21 cellular contexts compared by ENCODE assay signal in genomic region chr6:11273406-11274065, GRCh38. TPM values are rescaled to one million over a fixed set of nuclear protein-coding genes. Genes with fewer than 3 reads are reported as not detected.
DNase-seq lines count a peak whose midpoint lies in the region; ATAC-seq and TF ChIP-seq lines count a peak whose summit lies in the region.
"Had no signal": no experiment of that assay in that cellular context is flagged by ENCODE, and none has a peak within 500 bp of the region (broad histone marks: within the 10 kb centered on the region; RNA-seq: fewer than 3 reads in every experiment).

No MANE protein-coding gene starts in this region.

- ATAC-seq in IMR-90 (ENCODE audit: low read depth) (no peak), upper lobe of right lung (no peak), GM21723 (IDR thresholded peaks at IDR 0.05; ENCODE audit: unreplicated experiment) (no peak)
- ATAC-seq: activated T-cell treated with anti-CD3 and anti-CD28 coated beads, Interleukin-2, amount 50 U/mL, for 72 hours had no signal

- POLR2A ChIA-PET in IMR-90 (lab: Charles Lee; ENCODE audit: unreplicated experiment): no interaction called here

- DNase-seq in IMR-90 (no peak), upper lobe of right lung (no peak), ureter (ENCODE audit: low spot score) (no peak)
- no peak for DNase-seq in activated T-helper 2 cell treated with anti-CD3 and anti-CD28 coated beads, Interferon-gamma antibody, Interleukin-2, Interleukin-4, amounts not matched to agents 10 μg/mL and 5 μg/mL and 100 μg/mL, durations not matched to agents 14 hours and 24 hours and 36 hours (ENCODE audit: low spot score)
- DNase-seq: activated CD4-positive, CD25-positive, alpha-beta regulatory T cell; activated naive CD4-positive, alpha-beta T cell treated with Interleukin-2 at 50 U/mL for 16 hours; activated T-cell treated with anti-CD3 and anti-CD28 coated beads, Interleukin-2, amount 50 U/mL, for 72 hours; esophagus squamous epithelium; foreskin melanocyte; heart right ventricle; kidney; NCI-H1092; NCI-H1694 treated with DMSO at 0.1 percent for 48 hours; NCI-H510A treated with DMSO at 0.1 percent for 48 hours; stimulated activated naive CD4-positive, alpha-beta T cell treated with Interleukin-2 at 50 U/mL for 16 hours had no signal

- no peak overlapping the region for H3K9ac ChIP-seq in IMR-90 (ENCODE audit: low read depth, low read length)
- H3K9ac ChIP-seq in duodenal mucosa (ENCODE audit: low read depth in 1 of 2, low read length in 2 of 2): peak overlapping the region in 1 of 2 donors; percentile 15
- H3K9ac ChIP-seq: BLaER1 had no signal

- no peak overlapping the region for H3K4me3 Mint-ChIP-seq in nephron
- H3K4me3 Mint-ChIP-seq in activated T-helper 2 cell treated with anti-CD3 and anti-CD28 coated beads, Interferon-gamma antibody, Interleukin-2, Interleukin-4, amounts not matched to agents 10 μg/mL and 5 μg/mL and 100 μg/mL, durations not matched to agents 14 hours and 24 hours and 36 hours (ENCODE audit: low read depth): no peak overlapping the region
- H3K4me3 Mint-ChIP-seq: activated T-cell treated with anti-CD3 and anti-CD28 coated beads, Interleukin-2, amount 50 U/mL, for 72 hours; T-helper 1 cell treated with Interleukin-12 subunit alpha and Interleukin-12 subunit beta and Interleukin-4 antibody, amounts not matched to agents 30 μg/mL and 1 μg/mL, for 36 hours had no signal

- peak overlapping the region; percentile 28; the same call in 1 of the 3 replicates for H2BK15ac ChIP-seq in IMR-90 (ENCODE audit: low read depth, low read length)

- in situ Hi-C loops in IMR-90 (cut with MboI; ENCODE audit: low sequenced_read_pairs): no loop called here

- peak overlapping the region; percentile 74 for H2AK5ac ChIP-seq in IMR-90 (ENCODE audit: low read depth, low read length)

- no peak overlapping the region for H3K23ac ChIP-seq in IMR-90 (ENCODE audit: low read depth, low read length)

- TF ChIP-seq CTCF in IMR-90 (conservative IDR thresholded peaks at IDR 0.05; ENCODE audit: low read depth, low read length): no peak
- no peak for TF ChIP-seq CTCF in nephron (IDR thresholded peaks at IDR 0.05; ENCODE audit: unreplicated experiment in 3 of 3)
- TF ChIP-seq CTCF in upper lobe of right lung (IDR thresholded peaks at IDR 0.05): no peak

- no peaks in the 10 kb centered on the region; a peak in 1 of 4 replicates for H3K79me1 ChIP-seq in IMR-90 (ENCODE audit: low read depth in 1 of 2, low read length in 2 of 2)

- TF ChIP-seq RAD21 in IMR-90 (IDR thresholded peaks at IDR 0.05; ENCODE audit: low read length): no peak

- peak overlapping the region; percentile 75; the same call in 1 of the 2 replicates for H2BK120ac ChIP-seq in IMR-90 (ENCODE audit: low read depth, low read length)

- BruUV-seq in IMR-90 (replicated peaks; lab: Mats Ljungman, UMichigan): no TSS peak

- no peak overlapping the region for H3K4me2 ChIP-seq in IMR-90 (ENCODE audit: low read depth, low read length)
- H3K4me2 ChIP-seq: BLaER1 had no signal

- H4K20me1 ChIP-seq in IMR-90 (ENCODE audit: insufficient read depth, low read length): no peaks in the 10 kb centered on the region
- H4K20me1 ChIP-seq: BLaER1 had no signal

- H3K4me3 ChIP-seq in IMR-90 (ENCODE audit: insufficient read depth, low read depth, low read length) (no peak overlapping the region), duodenal mucosa (ENCODE audit: low read depth in 1 of 2, low read length in 2 of 2) (no peak overlapping the region), upper lobe of right lung (no peak overlapping the region)
- H3K4me3 ChIP-seq: BLaER1, esophagus squamous epithelium, heart right ventricle, testis had no signal

- H4K91ac ChIP-seq in IMR-90 (ENCODE audit: insufficient read depth, low read depth, low read length): no peak overlapping the region

- H2BK20ac ChIP-seq in IMR-90 (ENCODE audit: low read depth, low read length): peak overlapping the region; percentile 71

- H3K36me3 ChIP-seq in IMR-90 (ENCODE audit: control insufficient read depth, insufficient read depth, low read length) (no peaks in the 10 kb centered on the region), duodenal mucosa (ENCODE audit: control insufficient read depth in 1 of 2, insufficient read depth in 2 of 2, low read length in 2 of 2) (no peaks in the 10 kb centered on the region), upper lobe of right lung (no peaks in the 10 kb centered on the region)
- H3K36me3 ChIP-seq: BLaER1, esophagus squamous epithelium, heart right ventricle had no signal

- CTCF ChIA-PET in IMR-90 (lab: Yijun Ruan, JAX): no interaction called here

- no peaks in the 10 kb centered on the region for H3K9me3 Mint-ChIP-seq in nephron
- H3K9me3 Mint-ChIP-seq in activated T-helper 2 cell treated with anti-CD3 and anti-CD28 coated beads, Interferon-gamma antibody, Interleukin-2, Interleukin-4, amounts not matched to agents 10 μg/mL and 5 μg/mL and 100 μg/mL, durations not matched to agents 14 hours and 24 hours and 36 hours: no peaks in the 10 kb centered on the region
- H3K9me3 Mint-ChIP-seq: activated T-cell treated with anti-CD3 and anti-CD28 coated beads, Interleukin-2, amount 50 U/mL, for 72 hours; T-helper 1 cell treated with Interleukin-12 subunit alpha and Interleukin-12 subunit beta and Interleukin-4 antibody, amounts not matched to agents 30 μg/mL and 1 μg/mL, for 36 hours had no signal

- no peak for TF ChIP-seq POLR2A in IMR-90 (IDR thresholded peaks at IDR 0.05; ENCODE audit: low read depth, low read length)

- H3K18ac ChIP-seq in IMR-90 (ENCODE audit: low read depth, low read length): peak overlapping the region; percentile 7; the same call in 1 of the 2 replicates

- 95% methylated on average over 12 of the region's 19 CpGs; no CpG with 5 or more reads in 1 of the 2 experiments for WGBS in IMR-90 (ENCODE audit: extremely low coverage in 2 of 2, insufficient read length in 1 of 2), 2 experiments

- H2AFZ ChIP-seq in IMR-90 (replicated peaks; ENCODE audit: low read length, poor library complexity): no peak overlapping the region

- 0 out of 2 replicates have a peak overlapping the region, but pooled peaks have one; percentile 9 for H3K14ac ChIP-seq in IMR-90 (replicated peaks; ENCODE audit: low read depth, low read length)

- intact Hi-C loops in IMR-90 (cut with micrococcal nuclease) (loop anchor here (5.0 kb wide), 3 partner anchors 44 to 224 kb away; no protein-coding TSS in a partner anchor), upper lobe of right lung (cut with DNase I) (no loop called here)
- intact Hi-C loops in activated T-helper 2 cell treated with anti-CD3 and anti-CD28 coated beads, Interferon-gamma antibody, Interleukin-2, Interleukin-4, amounts not matched to agents 10 μg/mL and 5 μg/mL and 100 μg/mL, durations not matched to agents 14 hours and 24 hours and 36 hours (cut with micrococcal nuclease): loop anchor here (2.0 kb wide), 4 partner anchors 15 to 69 kb away; partner anchors contain the start of gene NEDD9

- no peaks in the 10 kb centered on the region for H3K36me3 Mint-ChIP-seq in nephron (ENCODE audit: low read depth)
- peaks cover 54% of the 10 kb centered on the region for H3K36me3 Mint-ChIP-seq in activated T-helper 2 cell treated with anti-CD3 and anti-CD28 coated beads, Interferon-gamma antibody, Interleukin-2, Interleukin-4, amounts not matched to agents 10 μg/mL and 5 μg/mL and 100 μg/mL, durations not matched to agents 14 hours and 24 hours and 36 hours (ENCODE audit: low read depth)

- H4K5ac ChIP-seq in IMR-90 (ENCODE audit: low read depth, low read length): no peak overlapping the region

- peak overlapping the region; percentile 40 for H2BK5ac ChIP-seq in IMR-90 (ENCODE audit: low read depth, low read length, poor library complexity, severe bottlenecking)

- peak overlapping the region in 2 of 3 experiments; percentile 35 to 80 for H3K27ac Mint-ChIP-seq in nephron
- no peak overlapping the region for H3K27ac Mint-ChIP-seq in activated T-helper 2 cell treated with anti-CD3 and anti-CD28 coated beads, Interferon-gamma antibody, Interleukin-2, Interleukin-4, amounts not matched to agents 10 μg/mL and 5 μg/mL and 100 μg/mL, durations not matched to agents 14 hours and 24 hours and 36 hours
- H3K27ac Mint-ChIP-seq: activated T-cell treated with anti-CD3 and anti-CD28 coated beads, Interleukin-2, amount 50 U/mL, for 72 hours; T-helper 1 cell treated with Interleukin-12 subunit alpha and Interleukin-12 subunit beta and Interleukin-4 antibody, amounts not matched to agents 30 μg/mL and 1 μg/mL, for 36 hours had no signal

- dilution Hi-C loops in IMR-90 (cut with HindIII; ENCODE audit: low sequenced_read_pairs, unreplicated experiment): no loop called here

- no peak overlapping the region for H4K8ac ChIP-seq in IMR-90 (ENCODE audit: low read depth in 2 of 2, low read length in 2 of 2)

- H3K4ac ChIP-seq in IMR-90 (ENCODE audit: low read depth, low read length): peak overlapping the region; percentile 37

- H3K27me3 ChIP-seq in IMR-90 (ENCODE audit: control insufficient read depth, insufficient read depth, low read length): no peaks in the 10 kb centered on the region
- no peaks in the 10 kb centered on the region for H3K27me3 ChIP-seq in duodenal mucosa (ENCODE audit: control insufficient read depth in 1 of 2, insufficient read depth in 2 of 2, low read length in 2 of 2)
- H3K27me3 ChIP-seq in upper lobe of right lung: no peaks in the 10 kb centered on the region
- H3K27me3 ChIP-seq: BLaER1, esophagus squamous epithelium, heart right ventricle, testis had no signal

- peak overlapping the region; percentile 2 for H2AK9ac ChIP-seq in IMR-90 (replicated peaks; ENCODE audit: low read depth, low read length, poor library complexity)

- H3K9me3 ChIP-seq in IMR-90 (ENCODE audit: control insufficient read depth, insufficient read depth, low read length): no peaks in the 10 kb centered on the region
- H3K9me3 ChIP-seq in duodenal mucosa (ENCODE audit: control insufficient read depth in 1 of 2, low read length in 2 of 2): no peaks in the 10 kb centered on the region
- no peaks in the 10 kb centered on the region for H3K9me3 ChIP-seq in upper lobe of right lung
- H3K9me3 ChIP-seq: BLaER1, esophagus squamous epithelium, heart right ventricle, testis had no signal

- peaks cover 53% of the 10 kb centered on the region for H3K4me1 Mint-ChIP-seq in nephron
- H3K4me1 Mint-ChIP-seq in activated T-helper 2 cell treated with anti-CD3 and anti-CD28 coated beads, Interferon-gamma antibody, Interleukin-2, Interleukin-4, amounts not matched to agents 10 μg/mL and 5 μg/mL and 100 μg/mL, durations not matched to agents 14 hours and 24 hours and 36 hours (ENCODE audit: low read depth): peaks cover 40% of the 10 kb centered on the region

- no peaks in the 10 kb centered on the region for H3K27me3 Mint-ChIP-seq in nephron (ENCODE audit: low read depth)
- no peaks in the 10 kb centered on the region for H3K27me3 Mint-ChIP-seq in activated T-helper 2 cell treated with anti-CD3 and anti-CD28 coated beads, Interferon-gamma antibody, Interleukin-2, Interleukin-4, amounts not matched to agents 10 μg/mL and 5 μg/mL and 100 μg/mL, durations not matched to agents 14 hours and 24 hours and 36 hours (ENCODE audit: low read depth)

- peaks cover 37% of the 10 kb centered on the region for H3K4me1 ChIP-seq in IMR-90 (ENCODE audit: control insufficient read depth, insufficient read depth, low read length)
- H3K4me1 ChIP-seq in duodenal mucosa (ENCODE audit: control insufficient read depth in 1 of 2, insufficient read depth in 2 of 2, low read length in 2 of 2): peaks cover 81 to 88% of the 10 kb centered on the region in 2 donors
- peaks cover 66% of the 10 kb centered on the region for H3K4me1 ChIP-seq in upper lobe of right lung

- no peak overlapping the region for H3K27ac ChIP-seq in IMR-90 (ENCODE audit: insufficient read depth, low read length)
- H3K27ac ChIP-seq in duodenal mucosa (ENCODE audit: low read depth, low read length): peak overlapping the region; percentile 63
- peak overlapping the region; percentile 20 for H3K27ac ChIP-seq in upper lobe of right lung
- H3K27ac ChIP-seq: BLaER1, esophagus squamous epithelium, heart right ventricle, testis had no signal

- no peak overlapping the region for H3K56ac ChIP-seq in IMR-90 (ENCODE audit: extremely low read depth, insufficient read depth, low read length)

- peaks cover 41% of the 10 kb centered on the region for H3K9me1 ChIP-seq in IMR-90 (ENCODE audit: insufficient read depth, low read length)

RNA-seq across cellular contexts. Expression of gene NEDD9, which starts 41.1 kb away (rescaled TPM):
- total RNA-seq in IMR-90 (2012; rRNA removed): 16.5 and 16.7 TPM in 2 replicates
- 7.6 and 8.2 TPM in 2 replicates for polyA plus RNA-seq in IMR-90 (2012; rRNA removed)
- polyA plus RNA-seq in IMR-90 (2012; cell fraction: cytosol; rRNA removed): 5.4 and 7.2 TPM in 2 replicates
- 9.9 and 17.1 TPM in 2 replicates for polyA plus RNA-seq in IMR-90 (2012; cell fraction: nucleus; rRNA removed; ENCODE audit: low replicate concordance)
- total RNA-seq in upper lobe of right lung: 194 TPM
- 65.8 TPM for total RNA-seq in ureter
- total RNA-seq in activated T-helper 2 cell treated with anti-CD3 and anti-CD28 coated beads, Interferon-gamma antibody, Interleukin-2, Interleukin-4, amounts not matched to agents 10 μg/mL and 5 μg/mL and 100 μg/mL, durations not matched to agents 14 hours and 24 hours and 36 hours: 34.5 and 35.0 TPM in 2 replicates
